In genomic region chr7:139159900-139160675, GRCh38 we compare ENCODE assay signal across 29 cellular contexts. TPM values are rescaled to one million over a fixed set of nuclear protein-coding genes. Genes with fewer than 3 reads are reported as not detected.
DNase-seq lines count a peak whose midpoint lies in the region; ATAC-seq and TF ChIP-seq lines count a peak whose summit lies in the region.
"Had no signal": no experiment of that assay in that cellular context is flagged by ENCODE, and none has a peak within 500 bp of the region (broad histone marks: within the 10 kb centered on the region; RNA-seq: fewer than 3 reads in every experiment).

No MANE protein-coding gene starts in this region.

- H3K27me3 ChIP-seq in HCT116 (ENCODE audit: insufficient read depth, low read length) (no peaks in the 10 kb centered on the region), PC-9 (ENCODE audit: insufficient read depth, low read depth) (no peaks in the 10 kb centered on the region), upper lobe of right lung (no peaks in the 10 kb centered on the region)
- H3K27me3 ChIP-seq: gastrocnemius medialis, upper lobe of left lung had no signal

- peak overlapping the region; percentile 18; the same call in 1 of the 2 replicates for H3K4me2 ChIP-seq in HCT116 (ENCODE audit: low read length)
- peak overlapping the region; percentile 2 for H3K4me2 ChIP-seq in PC-9
- H3K4me2 ChIP-seq: SK-N-SH had no signal

- H3F3A ChIP-seq in PC-9 (ENCODE audit: insufficient read depth, low read depth), result 0 out of 2 replicates have a peak, but pooled peaks cover 3% of the 10 kb centered on the region

- POLR2A ChIA-PET in HCT116 (lab: Charles Lee), result no interaction called here
- POLR2A ChIA-PET in PC-9 (lab: Charles Lee; ENCODE audit: unreplicated experiment), result no interaction called here

- H3K9ac ChIP-seq in HCT116 (ENCODE audit: low read length), result no peak overlapping the region
- H3K9ac ChIP-seq: SK-N-SH had no signal

- no peaks in the 10 kb centered on the region for H3K9me2 ChIP-seq in HCT116 (ENCODE audit: insufficient read depth)
- H3K9me2 ChIP-seq in PC-9 (ENCODE audit: insufficient read depth), result no peaks in the 10 kb centered on the region

- intact Hi-C loops in HCT116 (cut with micrococcal nuclease) (no loop called here), PC-9 (cut with micrococcal nuclease; ENCODE audit: unreplicated experiment) (no loop called here), upper lobe of right lung (cut with DNase I) (no loop called here)

- H3K4me1 ChIP-seq in HCT116 (ENCODE audit: control insufficient read depth in 1 of 2, insufficient read depth in 2 of 2, low read length in 2 of 2), result peaks cover 4 to 8% of the 10 kb centered on the region in 2 experiments; a peak in 3 of 4 replicates
- H3K4me1 ChIP-seq in PC-9 (replicated peaks; ENCODE audit: insufficient read depth), result peaks cover 13% of the 10 kb centered on the region
- no peaks in the 10 kb centered on the region for H3K4me1 ChIP-seq in upper lobe of right lung
- H3K4me1 ChIP-seq: gastrocnemius medialis, HAP-1, upper lobe of left lung had no signal

- BruUV-seq in HCT116 (replicated peaks; lab: Mats Ljungman, UMichigan) (no TSS peak), PC-9 (replicated peaks; lab: Mats Ljungman, UMichigan) (no TSS peak)

- ATAC-seq in HCT116 (peak; percentile 34; the same call in 1 of the 2 replicates), upper lobe of right lung (peak; percentile 49), HG03521 (IDR thresholded peaks at IDR 0.05; ENCODE audit: unreplicated experiment) (no peak)
- ATAC-seq: esophagus mucosa; gastrocnemius medialis; Right ventricle myocardium inferior; stimulated activated memory B cell treated with anti-CD40 and anti-IgM and Interleukin-4, amounts not matched to agents 10 μg/mL and 1 μg/mL and 100 μg/mL, for 72 hours had no signal

- H3K4me3 ChIP-seq in HCT116 (replicated peaks in 1 of 2; ENCODE audit: low read depth in 1 of 2, low read length in 2 of 2) (no peak overlapping the region), PC-9 (no peak overlapping the region), fibroblast of pulmonary artery (replicated peaks; ENCODE audit: low read depth, low read length) (no peak overlapping the region), upper lobe of right lung (no peak overlapping the region)
- H3K4me3 ChIP-seq: gastrocnemius medialis, HAP-1, upper lobe of left lung had no signal

- H3K9me3 ChIP-seq in HCT116 (ENCODE audit: control insufficient read depth in 1 of 2, insufficient read depth in 1 of 2, low read depth in 1 of 2, low read length in 2 of 2), result no peaks in the 10 kb centered on the region
- H3K9me3 ChIP-seq in PC-9 (ENCODE audit: insufficient read depth, low read depth), result peaks cover 11% of the 10 kb centered on the region
- no peaks in the 10 kb centered on the region for H3K9me3 ChIP-seq in upper lobe of right lung
- H3K9me3 ChIP-seq: gastrocnemius medialis, HAP-1 had no signal

- CTCF ChIA-PET in HCT116 (lab: Charles Lee) (no interaction called here), PC-9 (lab: Charles Lee) (no interaction called here)

- H2AFZ ChIP-seq in HCT116 (ENCODE audit: low read depth, low read length, poor library complexity, severe bottlenecking), result no peak overlapping the region
- H2AFZ ChIP-seq in PC-9, result no peak overlapping the region

- no peaks in the 10 kb centered on the region for H3K36me3 ChIP-seq in HCT116 (ENCODE audit: control insufficient read depth in 1 of 2, insufficient read depth in 2 of 2, low read length in 2 of 2)
- H3K36me3 ChIP-seq in PC-9 (ENCODE audit: low read depth), result 0 out of 2 replicates have a peak, but pooled peaks cover 9% of the 10 kb centered on the region
- H3K36me3 ChIP-seq in upper lobe of right lung, result no peaks in the 10 kb centered on the region
- H3K36me3 ChIP-seq: gastrocnemius medialis, HAP-1, upper lobe of left lung had no signal

- no peak overlapping the region for H3K27ac ChIP-seq in HCT116 (ENCODE audit: low read depth, low read length)
- H3K27ac ChIP-seq in PC-9, result no peak overlapping the region
- no peak overlapping the region for H3K27ac ChIP-seq in upper lobe of right lung
- no peak overlapping the region for H3K27ac ChIP-seq in caudate nucleus (ENCODE audit: low read depth, low read length)
- H3K27ac ChIP-seq: gastrocnemius medialis, upper lobe of left lung had no signal

- RAD21 ChIA-PET in HCT116 (lab: Charles Lee; ENCODE audit: low non-redundant PET in 1 of 2, low total read pairs in 2 of 2, uncharacterized antibody in 2 of 2, unreplicated experiment in 2 of 2), result no interaction called here

- no peak for TF ChIP-seq RAD21 in HCT116 (IDR thresholded peaks at IDR 0.05; ENCODE audit: low read depth)

- TF ChIP-seq CTCF in HCT116 (IDR thresholded peaks at IDR 0.05 in 2 of 3, conservative IDR thresholded peaks at IDR 0.05 in 1 of 3; ENCODE audit: borderline replicate concordance in 1 of 3, insufficient read depth in 1 of 3, low read depth in 2 of 3, low read length in 2 of 3), result no peak
- no peak for TF ChIP-seq CTCF in PC-9 (conservative IDR thresholded peaks at IDR 0.05)
- TF ChIP-seq CTCF in fibroblast of pulmonary artery (IDR thresholded peaks at IDR 0.05; ENCODE audit: low read length, missing control alignments), result no peak
- TF ChIP-seq CTCF in upper lobe of right lung (IDR thresholded peaks at IDR 0.05), result no peak

- TF ChIP-seq POLR2A in HCT116 (IDR thresholded peaks at IDR 0.05; ENCODE audit: borderline replicate concordance, extremely low read depth, insufficient read depth, insufficient read length), result no peak

- H3K79me2 ChIP-seq in HCT116 (ENCODE audit: insufficient read depth, low read length), result no peaks in the 10 kb centered on the region
- H3K79me2 ChIP-seq in PC-9 (ENCODE audit: low read depth), result no peaks in the 10 kb centered on the region

- DNase-seq in HCT116 (ENCODE audit: low read depth, low spot score) (peak; percentile 1), PC-9 (peak in 1 of 2 experiments; percentile 43), fibroblast of pulmonary artery (ENCODE audit: low read depth) (peak; percentile 3), upper lobe of right lung (peak; percentile 75), DMS53 treated with DMSO at 0.1 percent for 48 hours (lab: John Stamatoyannopoulos, UW; ENCODE audit: unreplicated experiment) (no peak), caudate nucleus (lab: John Stamatoyannopoulos, UW) (no peak)
- DNase-seq: activated B cell treated with CpG ODN at 0.5 μM for 24 hours; activated CD4-positive, alpha-beta T cell treated with anti-CD3 and anti-CD28 coated beads, Interleukin-2, amount 10 ng/mL, durations not matched to agents 7 days and 5 days; activated T-cell treated with anti-CD3 and anti-CD28 coated beads, Interleukin-2, amount 50 U/mL, for 48 hours; dermis blood vessel endothelial cell; DND-41; endodermal cell; gastrocnemius medialis; KG1; mammary epithelial cell; NCI-H1436 treated with DMSO at 0.1 percent for 48 hours; NCI-H2081 treated with DMSO at 0.1 percent for 48 hours; NCI-H2227 treated with DMSO at 0.1 percent for 48 hours; NCI-H526; OCI-M1; SK-N-SH; stimulated activated CD4-positive, alpha-beta T cell treated with anti-CD3 and anti-CD28 coated beads, Interleukin-15, amount 100 ng/mL, for 24 hours; substantia nigra had no signal

- H4K20me1 ChIP-seq in HCT116 (ENCODE audit: insufficient read depth) (no peaks in the 10 kb centered on the region), PC-9 (ENCODE audit: insufficient read depth) (no peaks in the 10 kb centered on the region)

TF ChIP-seq in HCT116, 20 proteins besides CTCF, POLR2A, EP300 and RAD21:
- no peak for TF ChIP-seq EZH2 (IDR thresholded peaks at IDR 0.05)
- peak; percentile 93 for TF ChIP-seq CEBPB (IDR thresholded peaks at IDR 0.05; ENCODE audit: low read depth)
- TF ChIP-seq, protein P1, sequence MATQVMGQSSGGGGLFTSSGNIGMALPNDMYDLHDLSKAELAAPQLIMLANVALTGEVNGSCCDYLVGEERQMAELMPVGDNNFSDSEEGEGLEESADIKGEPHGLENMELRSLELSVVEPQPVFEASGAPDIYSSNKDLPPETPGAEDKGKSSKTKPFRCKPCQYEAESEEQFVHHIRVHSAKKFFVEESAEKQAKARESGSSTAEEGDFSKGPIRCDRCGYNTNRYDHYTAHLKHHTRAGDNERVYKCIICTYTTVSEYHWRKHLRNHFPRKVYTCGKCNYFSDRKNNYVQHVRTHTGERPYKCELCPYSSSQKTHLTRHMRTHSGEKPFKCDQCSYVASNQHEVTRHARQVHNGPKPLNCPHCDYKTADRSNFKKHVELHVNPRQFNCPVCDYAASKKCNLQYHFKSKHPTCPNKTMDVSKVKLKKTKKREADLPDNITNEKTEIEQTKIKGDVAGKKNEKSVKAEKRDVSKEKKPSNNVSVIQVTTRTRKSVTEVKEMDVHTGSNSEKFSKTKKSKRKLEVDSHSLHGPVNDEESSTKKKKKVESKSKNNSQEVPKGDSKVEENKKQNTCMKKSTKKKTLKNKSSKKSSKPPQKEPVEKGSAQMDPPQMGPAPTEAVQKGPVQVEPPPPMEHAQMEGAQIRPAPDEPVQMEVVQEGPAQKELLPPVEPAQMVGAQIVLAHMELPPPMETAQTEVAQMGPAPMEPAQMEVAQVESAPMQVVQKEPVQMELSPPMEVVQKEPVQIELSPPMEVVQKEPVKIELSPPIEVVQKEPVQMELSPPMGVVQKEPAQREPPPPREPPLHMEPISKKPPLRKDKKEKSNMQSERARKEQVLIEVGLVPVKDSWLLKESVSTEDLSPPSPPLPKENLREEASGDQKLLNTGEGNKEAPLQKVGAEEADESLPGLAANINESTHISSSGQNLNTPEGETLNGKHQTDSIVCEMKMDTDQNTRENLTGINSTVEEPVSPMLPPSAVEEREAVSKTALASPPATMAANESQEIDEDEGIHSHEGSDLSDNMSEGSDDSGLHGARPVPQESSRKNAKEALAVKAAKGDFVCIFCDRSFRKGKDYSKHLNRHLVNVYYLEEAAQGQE (IDR thresholded peaks at IDR 0.05; ENCODE audit: low read depth), result no peak
- no peak for TF ChIP-seq ZNF274 (IDR thresholded peaks at IDR 0.05; ENCODE audit: low read depth, low read length)

RNA-seq across cellular contexts. Expression of gene ZC3HAV1, which starts 50.6 kb away (rescaled TPM):
- total RNA-seq in HCT116 (2021; ENCODE audit: unreplicated experiment) (23.7 TPM), PC-9 (2021) (30.8 and 36.7 TPM in 2 replicates), upper lobe of right lung (36.0 TPM)
- polyA plus RNA-seq in HCT116 (2012), result 9.2 and 10.0 TPM in 2 replicates

Comparison
In these comparisons a context has a peak if more than half of its experiments do, and no peak if none do; other contexts are left out.
1. DNase-seq: peak in HCT116 (single experiment), fibroblast of pulmonary artery (single experiment) and upper lobe of right lung (single experiment); none in DMS53 treated with DMSO at 0.1 percent for 48 hours (single experiment) and caudate nucleus (0 of 61).